8 cellular contexts compared by ENCODE assay signal in the genomic region with DNA sequence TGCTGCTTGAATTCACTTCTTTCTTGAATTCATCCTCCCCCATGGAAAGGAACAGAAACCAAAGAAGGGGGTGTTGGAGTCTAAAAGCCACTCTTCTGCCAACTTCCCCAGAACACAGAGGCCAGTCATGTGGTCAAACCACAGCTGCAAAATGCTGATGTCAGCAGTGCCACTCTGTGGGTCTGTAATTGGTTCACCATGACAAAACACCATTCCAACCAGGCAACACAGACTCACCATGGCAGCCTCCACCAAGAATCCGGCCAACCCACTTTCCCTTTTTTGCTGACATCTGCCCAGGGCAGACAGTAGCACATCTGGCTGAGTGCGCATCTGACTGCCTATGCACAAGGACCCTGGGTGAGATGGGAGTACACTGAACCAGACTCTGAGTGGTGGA. TPM values are rescaled to one million over a fixed set of nuclear protein-coding genes. Genes with fewer than 3 reads are reported as not detected.
DNase-seq lines count a peak whose midpoint lies in the region; ATAC-seq and TF ChIP-seq lines count a peak whose summit lies in the region.

No MANE protein-coding gene starts in this region.

- H3K9me3 ChIP-seq in uterus = no peaks in the 10 kb centered on the region

- H3K4me1 ChIP-seq in uterus = no peaks in the 10 kb centered on the region

- H3K9me3 Mint-ChIP-seq in endothelial cell (ENCODE audit: unreplicated experiment) = no peaks in the 10 kb centered on the region

- H3K4me1 Mint-ChIP-seq in endothelial cell (ENCODE audit: unreplicated experiment) = no peaks in the 10 kb centered on the region

- no peak overlapping the region for H3K27ac Mint-ChIP-seq in endothelial cell (ENCODE audit: unreplicated experiment)

- H3K4me3 ChIP-seq in astrocyte of the cerebellum (ENCODE audit: low read depth, low read length) (no peak overlapping the region), uterus (no peak overlapping the region)

- TF ChIP-seq CTCF in astrocyte of the cerebellum (IDR thresholded peaks at IDR 0.05; ENCODE audit: low read depth, low read length, missing control alignments) = no peak
- TF ChIP-seq CTCF in uterus (IDR thresholded peaks at IDR 0.05) = no peak
- TF ChIP-seq CTCF in endothelial cell (IDR thresholded peaks at IDR 0.05; ENCODE audit: unreplicated experiment) = no peak

- H3K36me3 ChIP-seq in uterus = no peaks in the 10 kb centered on the region

- DNase-seq in AML-193 (lab: John Stamatoyannopoulos, UW) = peak; percentile 48 to 58
- DNase-seq in NOMO-1 treated with dmso at 0.1 percent for 144 hours (lab: John Stamatoyannopoulos, UW; ENCODE audit: unreplicated experiment) = peak; percentile 65
- DNase-seq in astrocyte of the cerebellum (ENCODE audit: low read depth) = peak; percentile 66
- DNase-seq in midbrain (lab: John Stamatoyannopoulos, UW) = peak; percentile 81
- DNase-seq in uterus = no peak
- DNase-seq in endothelial cell (ENCODE audit: low spot score) = no peak

- TF ChIP-seq POLR2A in uterus (IDR thresholded peaks at IDR 0.05) = no peak

- in situ Hi-C loops in astrocyte of the cerebellum (cut with HindIII; ENCODE audit: low sequenced_read_pairs) = no loop called here

- peak; percentile 24 for ATAC-seq in GM19467 (IDR thresholded peaks at IDR 0.05; ENCODE audit: unreplicated experiment)
- ATAC-seq in HG03039 (IDR thresholded peaks at IDR 0.05; ENCODE audit: unreplicated experiment) = no peak

- H3K27me3 Mint-ChIP-seq in endothelial cell (ENCODE audit: unreplicated experiment) = no peaks in the 10 kb centered on the region

- intact Hi-C loops in uterus (cut with DNase I; ENCODE audit: low total_unique reads) = no loop called here

- H3K36me3 Mint-ChIP-seq in endothelial cell (ENCODE audit: low read depth, unreplicated experiment) = no peaks in the 10 kb centered on the region

- no peaks in the 10 kb centered on the region for H3K27me3 ChIP-seq in uterus

- H3K4me3 Mint-ChIP-seq in endothelial cell (ENCODE audit: unreplicated experiment) = no peak overlapping the region

- H3K27ac ChIP-seq in uterus = no peak overlapping the region

RNA-seq across cellular contexts. Expression of a gene that starts 16.8 kb away (rescaled TPM):
- 1 to 10 TPM; 1.2 to 9.0 (median 3.5) TPM for total RNA-seq in uterus
- 3.1 TPM for total RNA-seq in endothelial cell (ENCODE audit: unreplicated experiment)

Comparison
In these comparisons a context has a peak if more than half of its experiments do, and no peak if none do; other contexts are left out.
1. DNase-seq: peak in AML-193 (2 of 2), NOMO-1 treated with dmso at 0.1 percent for 144 hours (single experiment), astrocyte of the cerebellum (single experiment) and midbrain (single experiment); none in uterus (0 of 2) and endothelial cell (single experiment).